In the genomic region with DNA sequence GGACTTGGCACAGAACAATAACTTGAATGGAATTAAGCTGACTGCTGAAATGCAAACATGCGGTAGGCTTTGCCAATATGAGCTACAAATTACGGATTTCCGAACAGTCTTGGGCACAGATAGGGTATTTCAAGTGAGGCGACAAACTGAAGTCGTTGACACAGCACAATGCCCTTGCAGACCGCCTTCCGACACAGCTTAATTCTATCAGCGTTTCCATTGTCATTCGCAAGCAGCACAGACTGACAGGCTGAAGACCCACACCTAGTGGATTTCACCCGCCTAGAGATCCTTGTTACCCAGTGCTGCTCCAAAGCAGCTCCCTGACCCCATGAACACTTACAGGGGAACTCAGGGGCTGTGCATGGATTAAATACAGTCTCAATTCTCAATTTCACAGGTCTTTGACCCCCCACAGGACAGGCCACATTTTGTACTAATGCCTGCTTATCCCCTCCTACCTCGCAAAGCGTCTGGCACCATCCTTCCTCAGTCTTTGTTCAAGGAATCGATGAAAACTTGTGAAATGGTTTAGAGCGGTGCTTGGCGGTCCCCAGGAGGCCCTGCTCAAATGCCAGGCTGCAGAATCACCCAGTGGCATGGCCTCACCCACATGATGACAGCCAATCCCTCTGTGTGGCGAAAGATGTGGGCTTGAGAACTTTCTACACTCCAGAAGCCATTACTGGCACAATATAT, we compare ENCODE assay signal across 1 cellular context.
A peak's percentile ranks its signal among the peaks of the same experiment; 100 is the strongest.
TF ChIP-seq lines count a peak whose summit lies in the region.

No MANE protein-coding gene starts in this region.

TF ChIP-seq in H1, 55 proteins besides CTCF, POLR2A, EP300 and RAD21:
- TF ChIP-seq MAFK (IDR thresholded peaks at IDR 0.05; ENCODE audit: low read depth, low read length) (peak; percentile 29; the same call in 1 of the 2 replicates), CREB1 (IDR thresholded peaks at IDR 0.05) (no peak), BACH1 (IDR thresholded peaks at IDR 0.05; ENCODE audit: low read length) (peak; percentile 40), NANOG (IDR thresholded peaks at IDR 0.05; ENCODE audit: insufficient read depth, low read depth, low read length, poor library complexity, severe bottlenecking) (peak; percentile 69), SAP30 (IDR thresholded peaks at IDR 0.05; ENCODE audit: insufficient read depth, insufficient replicate concordance, low read length) (no peak)
